In the genomic region with DNA sequence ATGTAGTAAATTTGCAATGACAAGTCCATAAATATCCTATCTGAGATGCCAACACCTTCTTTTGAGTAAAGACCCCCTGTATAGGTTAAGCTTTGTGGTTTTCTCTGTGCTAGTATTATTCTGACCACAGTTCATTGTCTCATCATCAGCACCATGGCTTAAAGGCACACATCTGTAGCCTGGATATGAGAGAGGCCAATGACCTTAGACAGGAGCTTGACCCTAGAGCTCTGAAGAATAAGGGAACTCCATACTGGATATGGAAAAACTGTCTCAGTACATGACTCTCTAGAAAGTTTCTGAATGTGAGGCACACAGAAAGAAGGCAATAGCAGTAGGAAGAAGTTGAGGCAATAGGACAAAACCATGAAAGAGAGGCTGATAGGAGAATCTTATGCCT, we compare ENCODE assay signal across 27 cellular contexts.
"Had no signal": no experiment of that assay in that cellular context is flagged by ENCODE, and none has a peak within 500 bp of the region (broad histone marks: within the 10 kb centered on the region; RNA-seq: fewer than 3 reads in every experiment).

No MANE protein-coding gene starts in this region.

- H3K4me1 Mint-ChIP-seq: endodermal cell, mesothelial cell of epicardium, naive B cell had no signal

- H3K4me1 ChIP-seq: colonic mucosa, esophagus squamous epithelium, gastrocnemius medialis had no signal

- H3K36me3 ChIP-seq: colonic mucosa, esophagus squamous epithelium, gastrocnemius medialis, heart right ventricle, left ventricle myocardium inferior, lower lobe of right lung had no signal

- H3K4me3 Mint-ChIP-seq: dendritic cell treated with granulocyte-macrophage colony-stimulating factor and Interleukin-4, amounts not matched to agents 40 ng/mL and 50 ng/mL, for 4 days; effector memory CD8-positive, alpha-beta T cell; endodermal cell; mesothelial cell of epicardium; naive B cell had no signal

- H3K4me3 ChIP-seq: colonic mucosa, esophagus squamous epithelium, gastrocnemius medialis, heart right ventricle, left ventricle myocardium inferior, lower lobe of right lung, mucosa of descending colon had no signal

- H3K27ac Mint-ChIP-seq: dendritic cell treated with granulocyte-macrophage colony-stimulating factor and Interleukin-4, amounts not matched to agents 40 ng/mL and 50 ng/mL, for 4 days; effector memory CD8-positive, alpha-beta T cell; endodermal cell; mesothelial cell of epicardium; naive B cell had no signal

- FAIRE-seq: endometrium, islet of Langerhans, keratinocyte had no signal

- DNase-seq: colonic mucosa; cortex of kidney; effector CD8-positive, alpha-beta T cell; effector memory CD8-positive, alpha-beta T cell; endodermal cell; erythroblast; esophagus squamous epithelium; foreskin fibroblast; foreskin melanocyte; gastrocnemius medialis; glutamatergic neuron; head of caudate nucleus; heart right ventricle; hippocampal formation; left cardiac atrium; left ventricle myocardium inferior; lower lobe of right lung; mesenchymal stem cell; mucosa of descending colon; naive B cell had no signal

- H3K27me3 ChIP-seq: colonic mucosa, esophagus squamous epithelium, gastrocnemius medialis, heart right ventricle had no signal

- H3K27ac ChIP-seq: colonic mucosa, epithelial cell of prostate, esophagus squamous epithelium, gastrocnemius medialis, heart right ventricle, left ventricle myocardium inferior, lower lobe of right lung had no signal

- H3K36me3 Mint-ChIP-seq: mesothelial cell of epicardium, naive B cell had no signal

- H3K9me3 ChIP-seq: colonic mucosa, esophagus squamous epithelium, gastrocnemius medialis, left ventricle myocardium inferior, lower lobe of right lung, mucosa of descending colon had no signal

- H3K9me3 Mint-ChIP-seq: dendritic cell treated with granulocyte-macrophage colony-stimulating factor and Interleukin-4, amounts not matched to agents 40 ng/mL and 50 ng/mL, for 4 days; effector memory CD8-positive, alpha-beta T cell; endodermal cell had no signal

- ATAC-seq: effector memory CD8-positive, alpha-beta T cell; esophagus mucosa; gastrocnemius medialis; heart right ventricle; left cardiac atrium; lower lobe of right lung; mucosa of descending colon had no signal

- H3K27me3 Mint-ChIP-seq: naive B cell had no signal
